ENCODE assay signal across 7 cellular contexts in the genomic region with DNA sequence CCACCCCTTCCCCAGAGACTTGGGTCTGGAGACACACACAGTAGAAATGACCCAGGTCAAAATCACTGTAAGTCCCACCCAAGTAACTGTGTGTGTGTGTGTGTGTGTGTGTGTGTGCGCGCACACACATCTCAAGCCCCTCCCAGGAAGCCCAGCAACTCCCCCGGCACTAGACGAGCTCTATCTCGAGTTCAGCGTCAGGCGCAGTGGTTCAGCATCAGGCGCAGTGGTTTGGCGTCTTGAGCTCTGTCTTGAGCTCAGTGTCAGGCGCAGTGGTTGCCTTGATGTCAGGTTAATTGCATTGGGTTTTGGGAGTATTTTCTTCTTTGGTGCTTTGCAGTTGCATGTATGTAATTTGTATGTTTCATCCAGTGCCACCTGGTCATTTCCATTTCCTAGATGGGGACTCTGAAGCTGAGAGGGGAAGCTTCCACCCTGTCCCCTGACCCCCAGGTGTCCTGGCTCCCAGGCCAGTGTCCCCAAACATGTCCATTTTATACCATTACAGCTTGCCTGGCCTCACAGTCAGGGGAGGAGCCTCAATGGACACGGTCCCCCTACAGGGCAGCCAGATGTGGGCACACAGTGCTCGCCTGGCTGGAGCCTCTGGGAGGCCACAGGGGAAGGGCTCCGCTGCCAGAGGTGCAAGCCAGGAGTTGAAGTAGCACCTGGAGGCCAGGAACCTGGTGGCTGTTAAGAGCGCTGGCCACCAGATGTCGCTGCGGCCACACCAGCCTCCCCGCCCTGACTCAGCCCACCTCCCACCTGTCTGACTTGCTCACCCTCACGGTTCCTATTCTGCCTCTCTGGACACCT.
A peak's percentile ranks its signal among the peaks of the same experiment; 100 is the strongest.
DNase-seq lines count a peak whose midpoint lies in the region; ATAC-seq, FAIRE-seq and TF ChIP-seq lines count a peak whose summit lies in the region.

No MANE protein-coding gene starts in this region.

- H3K4me2 ChIP-seq in HepG2 (ENCODE audit: low read depth, low read length): no peak overlapping the region

- TF ChIP-seq POLR2A in NB4 (IDR thresholded peaks at IDR 0.05; ENCODE audit: extremely low read depth, insufficient read length): no peak
- no peak for TF ChIP-seq POLR2A in HepG2 (IDR thresholded peaks at IDR 0.05; ENCODE audit: insufficient read depth in 1 of 2, low read depth in 2 of 2, low read length in 2 of 2)

- BruUV-seq in HepG2 (replicated peaks; lab: Mats Ljungman, UMichigan): no TSS peak

- TF ChIP-seq RAD21 in HepG2 (CRISPR knock-in tag; IDR thresholded peaks at IDR 0.05): peak; percentile 99

- CTCF ChIA-PET in HepG2 (lab: Yijun Ruan, JAX; ENCODE audit: low intra/inter-chr PET ratio, low total read pairs): interaction anchor here (1.0 to 3.2 kb wide), 9 partner anchors 13 to 944 kb away, joined by 3 to 40 read pairs (median 4); no protein-coding TSS in a partner anchor

- no peaks in the 10 kb centered on the region for H3K79me2 ChIP-seq in HepG2 (ENCODE audit: insufficient read depth, low read length)

- peak; percentile 81 for FAIRE-seq in HepG2 (lab: Jason Lieb, UNC)

- no peaks in the 10 kb centered on the region for H3K9me3 ChIP-seq in HepG2 (ENCODE audit: low read length)

- H3K4me3 ChIP-seq in NB4 (ENCODE audit: low read depth, low read length) (no peak overlapping the region), HepG2 (replicated peaks in 1 of 3; ENCODE audit: insufficient read depth in 1 of 3, low read depth in 2 of 3, low read length in 3 of 3) (no peak overlapping the region)

- intact Hi-C loops in HepG2 (cut with micrococcal nuclease; ENCODE audit: unreplicated experiment): loop anchor here (1.0 to 5.0 kb wide), 4 partner anchors 34 to 944 kb away; no protein-coding TSS in a partner anchor

- no peaks in the 10 kb centered on the region for H3K36me3 ChIP-seq in HepG2 (replicated peaks in 1 of 2; ENCODE audit: control insufficient read depth in 1 of 2, insufficient read depth in 2 of 2, low read length in 2 of 2)

- H4K20me1 ChIP-seq in HepG2 (ENCODE audit: insufficient read depth, low read length): no peaks in the 10 kb centered on the region

- peak; percentile 65 for DNase-seq in NB4 (ENCODE audit: low read depth)
- peak; percentile 43 for DNase-seq in T-helper 9 cell
- DNase-seq in astrocyte of the hippocampus (ENCODE audit: low read depth, low spot score): peak; percentile 79
- peak; percentile 69 for DNase-seq in HepG2 (ENCODE audit: low spot score)
- DNase-seq in stimulated activated CD8-positive, alpha-beta memory T cell treated with anti-CD3 and anti-CD28 coated beads, Interleukin-15, amount 100 ng/mL, for 1 hour (ENCODE audit: low read depth): peak; percentile 24

- TF ChIP-seq CTCF in GM12872 (IDR thresholded peaks at IDR 0.05; ENCODE audit: insufficient read depth, low read depth, low read length) (peak; percentile 97), NB4 (IDR thresholded peaks at IDR 0.05; ENCODE audit: low read depth, low read length) (peak; percentile 76), HepG2 (CRISPR knock-in tag; IDR thresholded peaks at IDR 0.05) (peak; percentile 100)

- H3K27me3 ChIP-seq in HepG2 (ENCODE audit: control insufficient read depth in 1 of 2, insufficient read depth in 2 of 2, low read length in 2 of 2): no peaks in the 10 kb centered on the region

- no peak overlapping the region for H3K27ac ChIP-seq in HepG2 (ENCODE audit: extremely low read length, insufficient read depth, low read length)

- 50% methylated on average over 18 of the region's 18 CpGs for WGBS in HepG2 (ENCODE audit: low lambda C conversion rate)

- no peak overlapping the region for H3K9ac ChIP-seq in HepG2 (ENCODE audit: insufficient read depth, low read depth, low read length)

- ATAC-seq in HepG2: peak; percentile 64
- no peak for ATAC-seq in HG03565 (IDR thresholded peaks at IDR 0.05; ENCODE audit: unreplicated experiment)

- H2AFZ ChIP-seq in HepG2 (ENCODE audit: low read length): no peak overlapping the region

- POLR2A ChIA-PET in HepG2 (lab: Yijun Ruan, JAX): no interaction called here

- TF ChIP-seq EP300 in HepG2 (IDR thresholded peaks at IDR 0.05; ENCODE audit: low read depth in 2 of 2, low read length in 2 of 2) (no peak), HepG2 (CRISPR knock-in tag; IDR thresholded peaks at IDR 0.05; ENCODE audit: borderline replicate concordance) (peak; percentile 34; the same call in 1 of the 2 replicates)

- peaks cover 40% of the 10 kb centered on the region for H3K4me1 ChIP-seq in HepG2 (ENCODE audit: insufficient read depth, low read length)

- in situ Hi-C loops in HepG2 (cut with HindIII; ENCODE audit: extremely low pct_ligation_motif_present, low pct_unique_long_range_greater_than_20kb): loop anchor here (5.0 kb wide), 1 partner anchor 35 kb away; no protein-coding TSS in a partner anchor

TF ChIP-seq in HepG2, 621 proteins besides CTCF, POLR2A, EP300 and RAD21 (continues in another document):
- TF ChIP-seq HNRNPUL1 (IDR thresholded peaks at IDR 0.05; ENCODE audit: low read depth, low read length) (no peak), MAFF (IDR thresholded peaks at IDR 0.05; ENCODE audit: low read depth, low read length) (peak; percentile 48; the same call in 1 of the 2 replicates), PRMT3 (CRISPR knock-in tag; IDR thresholded peaks at IDR 0.05; ENCODE audit: borderline replicate concordance, low read depth) (no peak), RARA (CRISPR knock-in tag; IDR thresholded peaks at IDR 0.05) (peak; percentile 48; the same call in 1 of the 2 replicates), SRSF4 (IDR thresholded peaks at IDR 0.05; ENCODE audit: low read depth, low read length, poor library complexity, severe bottlenecking) (no peak), SMYD3 (CRISPR knock-in tag; IDR thresholded peaks at IDR 0.05) (no peak), ZBTB8A (CRISPR knock-in tag; IDR thresholded peaks at IDR 0.05; ENCODE audit: borderline replicate concordance, low read depth) (no peak), SP1 (IDR thresholded peaks at IDR 0.05) (no peak), SP1 (CRISPR knock-in tag; IDR thresholded peaks at IDR 0.05) (no peak; the same call in 1 of the 2 replicates), TAF15 (IDR thresholded peaks at IDR 0.05; ENCODE audit: low read depth, low read length, poor library complexity, severe bottlenecking) (no peak), HOXA9 (CRISPR knock-in tag; IDR thresholded peaks at IDR 0.05; ENCODE audit: borderline replicate concordance) (no peak), ZNF879 (CRISPR knock-in tag; IDR thresholded peaks at IDR 0.05) (no peak), XRCC5 (optimal IDR thresholded peaks at IDR 0.05; ENCODE audit: low read length) (peak; percentile 87), MED13 (CRISPR knock-in tag; IDR thresholded peaks at IDR 0.05) (no peak), PHB2 (IDR thresholded peaks at IDR 0.05; ENCODE audit: partially characterized antibody) (no peak), HMG20B (CRISPR knock-in tag; conservative IDR thresholded peaks at IDR 0.05) (no peak)
- TF ChIP-seq, protein P1, sequence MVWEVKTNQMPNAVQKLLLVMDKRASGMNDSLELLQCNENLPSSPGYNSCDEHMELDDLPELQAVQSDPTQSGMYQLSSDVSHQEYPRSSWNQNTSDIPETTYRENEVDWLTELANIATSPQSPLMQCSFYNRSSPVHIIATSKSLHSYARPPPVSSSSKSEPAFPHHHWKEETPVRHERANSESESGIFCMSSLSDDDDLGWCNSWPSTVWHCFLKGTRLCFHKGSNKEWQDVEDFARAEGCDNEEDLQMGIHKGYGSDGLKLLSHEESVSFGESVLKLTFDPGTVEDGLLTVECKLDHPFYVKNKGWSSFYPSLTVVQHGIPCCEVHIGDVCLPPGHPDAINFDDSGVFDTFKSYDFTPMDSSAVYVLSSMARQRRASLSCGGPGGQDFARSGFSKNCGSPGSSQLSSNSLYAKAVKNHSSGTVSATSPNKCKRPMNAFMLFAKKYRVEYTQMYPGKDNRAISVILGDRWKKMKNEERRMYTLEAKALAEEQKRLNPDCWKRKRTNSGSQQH (CRISPR knock-in tag; IDR thresholded peaks at IDR 0.05; ENCODE audit: low read depth): 0 out of 2 replicates have a peak, but pooled peaks have one; percentile 55
- TF ChIP-seq, protein P2, sequence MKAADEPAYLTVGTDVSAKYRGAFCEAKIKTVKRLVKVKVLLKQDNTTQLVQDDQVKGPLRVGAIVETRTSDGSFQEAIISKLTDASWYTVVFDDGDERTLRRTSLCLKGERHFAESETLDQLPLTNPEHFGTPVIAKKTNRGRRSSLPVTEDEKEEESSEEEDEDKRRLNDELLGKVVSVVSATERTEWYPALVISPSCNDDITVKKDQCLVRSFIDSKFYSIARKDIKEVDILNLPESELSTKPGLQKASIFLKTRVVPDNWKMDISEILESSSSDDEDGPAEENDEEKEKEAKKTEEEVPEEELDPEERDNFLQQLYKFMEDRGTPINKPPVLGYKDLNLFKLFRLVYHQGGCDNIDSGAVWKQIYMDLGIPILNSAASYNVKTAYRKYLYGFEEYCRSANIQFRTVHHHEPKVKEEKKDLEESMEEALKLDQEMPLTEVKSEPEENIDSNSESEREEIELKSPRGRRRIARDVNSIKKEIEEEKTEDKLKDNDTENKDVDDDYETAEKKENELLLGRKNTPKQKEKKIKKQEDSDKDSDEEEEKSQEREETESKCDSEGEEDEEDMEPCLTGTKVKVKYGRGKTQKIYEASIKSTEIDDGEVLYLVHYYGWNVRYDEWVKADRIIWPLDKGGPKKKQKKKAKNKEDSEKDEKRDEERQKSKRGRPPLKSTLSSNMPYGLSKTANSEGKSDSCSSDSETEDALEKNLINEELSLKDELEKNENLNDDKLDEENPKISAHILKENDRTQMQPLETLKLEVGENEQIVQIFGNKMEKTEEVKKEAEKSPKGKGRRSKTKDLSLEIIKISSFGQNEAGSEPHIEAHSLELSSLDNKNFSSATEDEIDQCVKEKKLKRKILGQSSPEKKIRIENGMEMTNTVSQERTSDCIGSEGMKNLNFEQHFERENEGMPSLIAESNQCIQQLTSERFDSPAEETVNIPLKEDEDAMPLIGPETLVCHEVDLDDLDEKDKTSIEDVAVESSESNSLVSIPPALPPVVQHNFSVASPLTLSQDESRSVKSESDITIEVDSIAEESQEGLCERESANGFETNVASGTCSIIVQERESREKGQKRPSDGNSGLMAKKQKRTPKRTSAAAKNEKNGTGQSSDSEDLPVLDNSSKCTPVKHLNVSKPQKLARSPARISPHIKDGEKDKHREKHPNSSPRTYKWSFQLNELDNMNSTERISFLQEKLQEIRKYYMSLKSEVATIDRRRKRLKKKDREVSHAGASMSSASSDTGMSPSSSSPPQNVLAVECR (CRISPR knock-in tag; IDR thresholded peaks at IDR 0.05; ENCODE audit: borderline replicate concordance): no peak

Comparison
In these comparisons a context has a peak if more than half of its experiments do, and no peak if none do; other contexts are left out.
1. DNase-seq: peak in every context shown above with its lines; median percentile 79 in astrocyte of the hippocampus; 69 in HepG2; 65 in NB4; 43 in T-helper 9 cell; 24 in stimulated activated CD8-positive, alpha-beta memory T cell treated with anti-CD3 and anti-CD28 coated beads, Interleukin-15, amount 100 ng/mL, for 1 hour.